1 cellular context compared by ENCODE assay signal in the genomic region with DNA sequence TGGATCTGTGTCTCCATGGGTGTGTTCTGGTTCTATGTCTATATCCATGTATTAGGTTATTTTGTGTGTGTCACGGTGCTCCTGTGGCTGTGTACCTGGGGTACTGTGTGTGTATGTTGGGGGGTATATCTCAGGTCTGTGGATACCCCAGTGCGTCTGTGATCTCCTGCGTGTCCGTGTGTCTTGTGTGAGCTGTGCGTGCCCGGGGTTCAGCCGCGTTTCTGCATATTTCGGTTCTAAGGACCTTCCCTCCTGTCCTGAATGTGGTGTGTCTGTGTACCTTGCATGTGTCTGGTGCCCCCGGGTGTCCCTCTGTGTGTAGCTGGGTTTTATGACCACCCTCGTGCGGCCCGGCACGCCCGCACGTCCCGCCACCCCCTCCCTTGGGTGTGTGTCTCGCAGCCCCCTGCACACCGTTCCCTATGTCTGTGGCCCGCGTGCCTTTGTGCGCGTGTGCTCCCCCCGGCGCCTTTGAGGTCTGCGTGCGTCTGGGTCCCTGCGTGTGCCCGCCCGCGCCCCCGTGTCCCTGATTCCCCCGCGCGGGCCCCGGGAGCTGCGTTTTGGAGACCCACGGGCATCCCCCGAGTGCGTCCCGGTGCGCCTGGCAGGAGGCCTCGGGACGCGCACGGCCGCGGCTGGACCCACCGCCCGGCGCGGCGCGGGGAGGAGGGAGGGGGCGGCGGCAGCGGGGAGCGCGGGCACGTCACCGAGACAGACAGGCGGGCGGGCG.
TF ChIP-seq lines count a peak whose summit lies in the region.

No MANE protein-coding gene starts in this region.

TF ChIP-seq in HEK293, 187 proteins besides CTCF, POLR2A, EP300 and RAD21 (continued from another document):
- no peak for TF ChIP-seq ZNF513 (tag by site-specific recombination; IDR thresholded peaks at IDR 0.05)
- TF ChIP-seq ZNF140 (tag by site-specific recombination; IDR thresholded peaks at IDR 0.05), result no peak
- peak; percentile 66; the same call in 1 of the 2 replicates for TF ChIP-seq KLF1 (tag by site-specific recombination; IDR thresholded peaks at IDR 0.05)
- peak; percentile 73 for TF ChIP-seq ZNF600 (tag by site-specific recombination; IDR thresholded peaks at IDR 0.05)
- TF ChIP-seq ZBTB11 (tag by site-specific recombination; conservative IDR thresholded peaks at IDR 0.05; ENCODE audit: low read depth), result no peak; the same call in 1 of the 2 replicates
- no peak for TF ChIP-seq ZNF202 (tag by site-specific recombination; IDR thresholded peaks at IDR 0.05; ENCODE audit: borderline replicate concordance)
- TF ChIP-seq ZNF433 (tag by site-specific recombination; IDR thresholded peaks at IDR 0.05; ENCODE audit: low read depth), result no peak
- TF ChIP-seq, protein P1, sequence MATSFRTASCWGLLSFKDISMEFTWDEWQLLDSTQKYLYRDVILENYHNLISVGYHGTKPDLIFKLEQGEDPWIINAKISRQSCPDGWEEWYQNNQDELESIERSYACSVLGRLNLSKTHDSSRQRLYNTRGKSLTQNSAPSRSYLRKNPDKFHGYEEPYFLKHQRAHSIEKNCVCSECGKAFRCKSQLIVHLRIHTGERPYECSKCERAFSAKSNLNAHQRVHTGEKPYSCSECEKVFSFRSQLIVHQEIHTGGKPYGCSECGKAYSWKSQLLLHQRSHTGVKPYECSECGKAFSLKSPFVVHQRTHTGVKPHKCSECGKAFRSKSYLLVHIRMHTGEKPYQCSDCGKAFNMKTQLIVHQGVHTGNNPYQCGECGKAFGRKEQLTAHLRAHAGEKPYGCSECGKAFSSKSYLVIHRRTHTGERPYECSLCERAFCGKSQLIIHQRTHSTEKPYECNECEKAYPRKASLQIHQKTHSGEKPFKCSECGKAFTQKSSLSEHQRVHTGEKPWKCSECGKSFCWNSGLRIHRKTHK (tag by site-specific recombination; IDR thresholded peaks at IDR 0.05), result no peak
- TF ChIP-seq PRDM4 (tag by site-specific recombination; IDR thresholded peaks at IDR 0.05), result no peak
- TF ChIP-seq, protein P2, sequence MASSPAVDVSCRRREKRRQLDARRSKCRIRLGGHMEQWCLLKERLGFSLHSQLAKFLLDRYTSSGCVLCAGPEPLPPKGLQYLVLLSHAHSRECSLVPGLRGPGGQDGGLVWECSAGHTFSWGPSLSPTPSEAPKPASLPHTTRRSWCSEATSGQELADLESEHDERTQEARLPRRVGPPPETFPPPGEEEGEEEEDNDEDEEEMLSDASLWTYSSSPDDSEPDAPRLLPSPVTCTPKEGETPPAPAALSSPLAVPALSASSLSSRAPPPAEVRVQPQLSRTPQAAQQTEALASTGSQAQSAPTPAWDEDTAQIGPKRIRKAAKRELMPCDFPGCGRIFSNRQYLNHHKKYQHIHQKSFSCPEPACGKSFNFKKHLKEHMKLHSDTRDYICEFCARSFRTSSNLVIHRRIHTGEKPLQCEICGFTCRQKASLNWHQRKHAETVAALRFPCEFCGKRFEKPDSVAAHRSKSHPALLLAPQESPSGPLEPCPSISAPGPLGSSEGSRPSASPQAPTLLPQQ (tag by site-specific recombination; IDR thresholded peaks at IDR 0.05), result peak; percentile 83
- no peak for TF ChIP-seq ZNF571 (tag by site-specific recombination; IDR thresholded peaks at IDR 0.05)
- no peak for TF ChIP-seq PRDM1 (tag by site-specific recombination; IDR thresholded peaks at IDR 0.05)
- TF ChIP-seq ZNF2 (tag by site-specific recombination; IDR thresholded peaks at IDR 0.05), result 0 out of 2 replicates have a peak, but pooled peaks have one; percentile 55
- TF ChIP-seq WT1 (tag by site-specific recombination; IDR thresholded peaks at IDR 0.05), result no peak
- TF ChIP-seq ZXDB (tag by site-specific recombination; IDR thresholded peaks at IDR 0.05), result peak; percentile 61; the same call in 1 of the 2 replicates
- TF ChIP-seq SP3 (tag by site-specific recombination; IDR thresholded peaks at IDR 0.05), result no peak
- no peak for TF ChIP-seq OSR2 (tag by site-specific recombination; IDR thresholded peaks at IDR 0.05)
- TF ChIP-seq ZNF792 (tag by site-specific recombination; IDR thresholded peaks at IDR 0.05), result no peak
- peak; percentile 66; the same call in 1 of the 2 replicates for TF ChIP-seq ZBTB7A (tag by site-specific recombination; IDR thresholded peaks at IDR 0.05; ENCODE audit: low read depth)
- TF ChIP-seq ZIC2 (tag by site-specific recombination; IDR thresholded peaks at IDR 0.05), result peak; percentile 71
- TF ChIP-seq ZNF394 (tag by site-specific recombination; IDR thresholded peaks at IDR 0.05; ENCODE audit: borderline replicate concordance), result no peak
- peak; percentile 44; the same call in 1 of the 2 replicates for TF ChIP-seq GLIS2 (tag by site-specific recombination; IDR thresholded peaks at IDR 0.05)
- TF ChIP-seq ZNF211 (tag by site-specific recombination; IDR thresholded peaks at IDR 0.05; ENCODE audit: low read depth), result no peak
- TF ChIP-seq, protein P3, sequence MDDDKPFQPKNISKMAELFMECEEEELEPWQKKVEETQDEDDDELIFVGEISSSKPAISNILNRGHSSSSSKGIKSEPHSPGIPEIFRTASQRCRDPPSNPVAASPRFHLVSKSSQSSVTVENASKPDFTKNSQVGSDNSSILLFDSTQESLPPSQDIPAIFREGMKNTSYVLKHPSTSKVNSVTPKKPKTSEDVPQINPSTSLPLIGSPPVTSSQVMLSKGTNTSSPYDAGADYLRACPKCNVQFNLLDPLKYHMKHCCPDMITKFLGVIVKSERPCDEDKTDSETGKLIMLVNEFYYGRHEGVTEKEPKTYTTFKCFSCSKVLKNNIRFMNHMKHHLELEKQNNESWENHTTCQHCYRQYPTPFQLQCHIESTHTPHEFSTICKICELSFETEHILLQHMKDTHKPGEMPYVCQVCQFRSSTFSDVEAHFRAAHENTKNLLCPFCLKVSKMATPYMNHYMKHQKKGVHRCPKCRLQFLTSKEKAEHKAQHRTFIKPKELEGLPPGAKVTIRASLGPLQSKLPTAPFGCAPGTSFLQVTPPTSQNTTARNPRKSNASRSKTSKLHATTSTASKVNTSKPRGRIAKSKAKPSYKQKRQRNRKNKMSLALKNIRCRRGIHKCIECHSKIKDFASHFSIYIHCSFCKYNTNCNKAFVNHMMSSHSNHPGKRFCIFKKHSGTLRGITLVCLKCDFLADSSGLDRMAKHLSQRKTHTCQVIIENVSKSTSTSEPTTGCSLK (tag by site-specific recombination; IDR thresholded peaks at IDR 0.05), result no peak
- 0 out of 2 replicates have a peak, but pooled peaks have one; percentile 17 for TF ChIP-seq SP7 (tag by site-specific recombination; IDR thresholded peaks at IDR 0.05)
- 0 out of 2 replicates have a peak, but pooled peaks have one; percentile 13 for TF ChIP-seq ZNF560 (tag by site-specific recombination; IDR thresholded peaks at IDR 0.05; ENCODE audit: borderline replicate concordance)
- TF ChIP-seq ZNF341 (tag by site-specific recombination; IDR thresholded peaks at IDR 0.05; ENCODE audit: low read depth), result no peak
- TF ChIP-seq ZNF664 (tag by site-specific recombination; IDR thresholded peaks at IDR 0.05), result no peak
- TF ChIP-seq ZBTB21 (tag by site-specific recombination; IDR thresholded peaks at IDR 0.05), result no peak
- TF ChIP-seq ZNF302 (tag by site-specific recombination; IDR thresholded peaks at IDR 0.05; ENCODE audit: low read depth), result no peak
- TF ChIP-seq SETDB1 (IDR thresholded peaks at IDR 0.05; ENCODE audit: insufficient read length, low read length), result no peak
- TF ChIP-seq, protein P4, sequence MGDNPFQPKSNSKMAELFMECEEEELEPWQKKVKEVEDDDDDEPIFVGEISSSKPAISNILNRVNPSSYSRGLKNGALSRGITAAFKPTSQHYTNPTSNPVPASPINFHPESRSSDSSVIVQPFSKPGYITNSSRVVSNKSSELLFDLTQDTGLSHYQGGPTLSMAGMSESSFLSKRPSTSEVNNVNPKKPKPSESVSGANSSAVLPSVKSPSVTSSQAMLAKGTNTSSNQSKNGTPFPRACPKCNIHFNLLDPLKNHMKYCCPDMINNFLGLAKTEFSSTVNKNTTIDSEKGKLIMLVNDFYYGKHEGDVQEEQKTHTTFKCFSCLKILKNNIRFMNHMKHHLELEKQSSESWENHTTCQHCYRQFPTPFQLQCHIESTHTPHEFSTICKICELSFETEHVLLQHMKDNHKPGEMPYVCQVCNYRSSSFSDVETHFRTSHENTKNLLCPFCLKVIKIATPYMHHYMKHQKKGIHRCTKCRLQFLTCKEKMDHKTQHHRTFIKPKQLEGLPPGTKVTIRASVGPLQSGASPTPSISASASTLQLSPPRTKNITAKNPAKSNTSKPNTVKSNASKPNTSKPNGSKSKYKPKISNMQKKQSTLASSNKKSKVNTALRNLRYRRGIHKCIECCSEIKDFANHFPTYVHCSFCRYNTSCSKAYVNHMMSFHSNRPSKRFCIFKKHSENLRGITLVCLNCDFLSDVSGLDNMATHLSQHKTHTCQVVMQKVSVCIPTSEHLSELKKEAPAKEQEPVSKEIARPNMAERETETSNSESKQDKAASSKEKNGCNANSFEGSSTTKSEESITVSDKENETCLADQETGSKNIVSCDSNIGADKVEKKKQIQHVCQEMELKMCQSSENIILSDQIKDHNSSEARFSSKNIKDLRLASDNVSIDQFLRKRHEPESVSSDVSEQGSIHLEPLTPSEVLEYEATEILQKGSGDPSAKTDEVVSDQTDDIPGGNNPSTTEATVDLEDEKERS (tag by site-specific recombination; IDR thresholded peaks at IDR 0.05), result no peak
- TF ChIP-seq ZNF561 (tag by site-specific recombination; IDR thresholded peaks at IDR 0.05; ENCODE audit: borderline replicate concordance), result 0 out of 2 replicates have a peak, but pooled peaks have one; percentile 23
- no peak for TF ChIP-seq KLF16 (tag by site-specific recombination; IDR thresholded peaks at IDR 0.05)
- TF ChIP-seq ZNF184 (tag by site-specific recombination; IDR thresholded peaks at IDR 0.05), result no peak
- TF ChIP-seq ZNF311 (tag by site-specific recombination; IDR thresholded peaks at IDR 0.05; ENCODE audit: borderline replicate concordance), result no peak
- TF ChIP-seq HIC1 (tag by site-specific recombination; IDR thresholded peaks at IDR 0.05), result peak; percentile 12; the same call in 1 of the 2 replicates
TF ChIP-seq in HEK293: peak in this region for 24.
